12 cellular contexts compared by ENCODE assay signal in genomic region chr11:61345170-61345610, GRCh38. TPM values are rescaled to one million over a fixed set of nuclear protein-coding genes. Genes with fewer than 3 reads are reported as not detected.
DNase-seq lines count a peak whose midpoint lies in the region; ATAC-seq and TF ChIP-seq lines count a peak whose summit lies in the region.
"Had no signal": no experiment of that assay in that cellular context is flagged by ENCODE, and none has a peak within 500 bp of the region (broad histone marks: within the 10 kb centered on the region; RNA-seq: fewer than 3 reads in every experiment).

No MANE protein-coding gene starts in this region.

- TF ChIP-seq CTCF in SK-N-SH (IDR thresholded peaks at IDR 0.05) = no peak
- no peak for TF ChIP-seq CTCF in upper lobe of right lung (IDR thresholded peaks at IDR 0.05)
- TF ChIP-seq CTCF in esophagus squamous epithelium (IDR thresholded peaks at IDR 0.05) = no peak

- H3K9me3 ChIP-seq in SK-N-SH (no peaks in the 10 kb centered on the region), upper lobe of right lung (no peaks in the 10 kb centered on the region), esophagus squamous epithelium (no peaks in the 10 kb centered on the region)

- no peak for ATAC-seq in upper lobe of right lung

- POLR2A ChIA-PET in SK-N-SH (lab: Yijun Ruan, JAX) = interaction anchor here (0.8 to 2.8 kb wide), 7 partner anchors 9 to 84 kb away, joined by 3 to 57 read pairs (median 5); partner anchors contain the start of genes CPSF7, CYB561A3, SDHAF2 and TMEM138

- no peak overlapping the region for H3K9ac ChIP-seq in SK-N-SH

- H3K9me2 ChIP-seq in SK-N-SH = no peaks in the 10 kb centered on the region

- H2AFZ ChIP-seq in SK-N-SH (ENCODE audit: low read depth) = no peak overlapping the region

- H3K79me2 ChIP-seq in SK-N-SH (ENCODE audit: insufficient read depth) = no peaks in the 10 kb centered on the region

- no peak for TF ChIP-seq RAD21 in SK-N-SH (IDR thresholded peaks at IDR 0.05; ENCODE audit: low read length)

- no peak for TF ChIP-seq POLR2A in esophagus squamous epithelium (IDR thresholded peaks at IDR 0.05)

- H3K27me3 ChIP-seq in SK-N-SH (ENCODE audit: insufficient read depth) = no peaks in the 10 kb centered on the region
- no peaks in the 10 kb centered on the region for H3K27me3 ChIP-seq in upper lobe of right lung
- H3K27me3 ChIP-seq in esophagus squamous epithelium = no peaks in the 10 kb centered on the region

- H3K27ac ChIP-seq in SK-N-SH (ENCODE audit: low read depth in 2 of 2, low read length in 1 of 2) (peak overlapping the region in 1 of 2 experiments; percentile 89; a peak in 2 of 4 replicates), upper lobe of right lung (peak overlapping the region; percentile 19), esophagus squamous epithelium (peak overlapping the region in 2 of 4 donors; percentile 2 to 39)
- H3K27ac ChIP-seq: 22Rv1 had no signal

- peaks cover 0 to 29% of the 10 kb centered on the region in 2 experiments; a peak in 1 of 4 replicates for H3K4me1 ChIP-seq in SK-N-SH (ENCODE audit: control insufficient read depth in 1 of 2, insufficient read depth in 2 of 2, low read depth in 1 of 2, low read length in 1 of 2)
- no peaks in the 10 kb centered on the region for H3K4me1 ChIP-seq in upper lobe of right lung
- peaks cover 0 to 22% (median 7%) of the 10 kb centered on the region in 3 donors for H3K4me1 ChIP-seq in esophagus squamous epithelium

- no peaks in the 10 kb centered on the region for H4K20me1 ChIP-seq in SK-N-SH (ENCODE audit: insufficient read depth)

- CTCF ChIA-PET in SK-N-SH (lab: Yijun Ruan, JAX) = interaction anchor here (0.7 to 4.0 kb wide), 6 partner anchors 9 to 47 kb away, joined by 4 to 24 read pairs (median 8); partner anchors contain the start of gene TMEM216

- DNase-seq in DMS 273 (lab: John Stamatoyannopoulos, UW; ENCODE audit: unreplicated experiment) (peak; percentile 69), DMS 273 treated with DMSO at 0.1 percent for 48 hours (lab: John Stamatoyannopoulos, UW) (no peak), SK-N-SH (peak; percentile 92), islet precursor cell (peak; percentile 71), upper lobe of right lung (no peak), NOMO-1 (lab: John Stamatoyannopoulos, UW; ENCODE audit: unreplicated experiment in 2 of 2) (no peak), esophagus squamous epithelium (lab: John Stamatoyannopoulos, UW) (no peak), 8988T (no peak)
- DNase-seq: central memory CD4-positive, alpha-beta T cell; NCI-H1930; stimulated activated naive CD4-positive, alpha-beta T cell treated with Interleukin-2 at 50 U/mL for 16 hours had no signal

- no CpG with 5 or more reads among the region's 4 CpGs for WGBS in SK-N-SH (ENCODE audit: low lambda C conversion rate)
- WGBS in esophagus squamous epithelium, 2 donors = 20% methylated on average over 1 of the region's 4 CpGs; no CpG with 5 or more reads in 1 of the 2 donors

- no peaks in the 10 kb centered on the region for H3F3A ChIP-seq in SK-N-SH (replicated peaks; ENCODE audit: insufficient read depth)

- H3K4me3 ChIP-seq in SK-N-SH (ENCODE audit: low read depth in 2 of 2, low read length in 1 of 2) (no peak overlapping the region), upper lobe of right lung (no peak overlapping the region), esophagus squamous epithelium (no peak overlapping the region)

- H3K36me3 ChIP-seq in SK-N-SH (replicated peaks in 1 of 2; ENCODE audit: control insufficient read depth in 1 of 2, insufficient read depth in 2 of 2, low read length in 1 of 2) (peaks cover 0 to 43% of the 10 kb centered on the region in 2 experiments), upper lobe of right lung (peaks cover 17% of the 10 kb centered on the region), esophagus squamous epithelium (peaks cover 0 to 71% (median 16%) of the 10 kb centered on the region in 3 donors)

- H3K4me2 ChIP-seq in SK-N-SH = no peak overlapping the region

- peak in 1 of 2 experiments; percentile 53; a peak in 1 of 4 replicates for TF ChIP-seq EP300 in SK-N-SH (IDR thresholded peaks at IDR 0.05; ENCODE audit: borderline replicate concordance in 1 of 2, low read depth in 1 of 2, low read length in 1 of 2)

- intact Hi-C loops in upper lobe of right lung (cut with DNase I) (no loop called here), esophagus squamous epithelium (cut with DNase I) (no loop called here)

TF ChIP-seq in SK-N-SH, 30 proteins besides CTCF, POLR2A, EP300 and RAD21:
- no peak for TF ChIP-seq RXRA (IDR thresholded peaks at IDR 0.05; ENCODE audit: borderline replicate concordance, low read depth)
- no peak for TF ChIP-seq POLR2AphosphoS5 (IDR thresholded peaks at IDR 0.05; ENCODE audit: low read depth, low read length)
- TF ChIP-seq RCOR1 (IDR thresholded peaks at IDR 0.05; ENCODE audit: low read length) = 0 out of 2 replicates have a peak, but pooled peaks have one; percentile 22
- no peak for TF ChIP-seq SIN3A (IDR thresholded peaks at IDR 0.05; ENCODE audit: borderline replicate concordance, low read depth, low read length)
- TF ChIP-seq MXI1 (IDR thresholded peaks at IDR 0.05; ENCODE audit: low read depth, low read length) = peak; percentile 96
- TF ChIP-seq CHD2 (IDR thresholded peaks at IDR 0.05; ENCODE audit: low read length, partially characterized antibody) = peak; percentile 54
- no peak for TF ChIP-seq REST (IDR thresholded peaks at IDR 0.05; ENCODE audit: low read depth, low read length)
- no peak for TF ChIP-seq NFIC (IDR thresholded peaks at IDR 0.05; ENCODE audit: borderline replicate concordance)
- TF ChIP-seq TAF1 (IDR thresholded peaks at IDR 0.05; ENCODE audit: borderline replicate concordance, low read depth, low read length) = no peak
- TF ChIP-seq JUND (IDR thresholded peaks at IDR 0.05) = no peak
- no peak for TF ChIP-seq FOSL2 (IDR thresholded peaks at IDR 0.05; ENCODE audit: borderline replicate concordance, low read depth)
- TF ChIP-seq FOXJ3 (CRISPR knock-in tag; IDR thresholded peaks at IDR 0.05) = peak; percentile 47; the same call in 1 of the 2 replicates
- no peak for TF ChIP-seq TEAD4 (IDR thresholded peaks at IDR 0.05; ENCODE audit: borderline replicate concordance, insufficient read depth)

RNA-seq across cellular contexts. Expression of gene TKFC, which starts 12.2 kb away (rescaled TPM):
- polyA plus RNA-seq in SK-N-SH (2012; rRNA removed) = 71.0 and 72.0 TPM in 2 replicates
- polyA plus RNA-seq in SK-N-SH (2012; cell fraction: cytosol; rRNA removed) = 20.5 and 34.1 TPM in 2 replicates
- 253 and 263 TPM in 2 replicates for polyA plus RNA-seq in SK-N-SH (2012; cell fraction: nucleus; rRNA removed)
- total RNA-seq in upper lobe of right lung (32.1 TPM), esophagus squamous epithelium (10 to 100 TPM; 19.8 to 29.2 (median 26.4) TPM)

RNA-seq across cellular contexts. Expression of gene DDB1, which starts 12.3 kb away (rescaled TPM):
- 170 and 224 TPM in 2 replicates for polyA plus RNA-seq in SK-N-SH (2012; rRNA removed)
- polyA plus RNA-seq in SK-N-SH (2012; cell fraction: cytosol; rRNA removed) = 165 and 169 TPM in 2 replicates
- polyA plus RNA-seq in SK-N-SH (2012; cell fraction: nucleus; rRNA removed) = 146 and 236 TPM in 2 replicates
- total RNA-seq in upper lobe of right lung = 126 TPM
- 100 to 1,000 TPM in 3 of 4 donors, 10 to 100 TPM in 1; 98.9 to 146 (median 127) TPM for total RNA-seq in esophagus squamous epithelium

RNA-seq across cellular contexts. Expression of gene CYB561A3, which starts 16.5 kb away (rescaled TPM):
- polyA plus RNA-seq in SK-N-SH (2012; rRNA removed) = 70.0 and 76.4 TPM in 2 replicates
- 36.7 and 53.0 TPM in 2 replicates for polyA plus RNA-seq in SK-N-SH (2012; cell fraction: cytosol; rRNA removed)
- 104 and 111 TPM in 2 replicates for polyA plus RNA-seq in SK-N-SH (2012; cell fraction: nucleus; rRNA removed)
- 50.3 TPM for total RNA-seq in upper lobe of right lung
- total RNA-seq in esophagus squamous epithelium = 10 to 100 TPM; 23.9 to 44.3 (median 27.9) TPM

RNA-seq across cellular contexts. Expression of gene TMEM138, which starts 17.0 kb away (rescaled TPM):
- 82.2 and 129 TPM in 2 replicates for polyA plus RNA-seq in SK-N-SH (2012; rRNA removed)
- 85.3 and 88.5 TPM in 2 replicates for polyA plus RNA-seq in SK-N-SH (2012; cell fraction: cytosol; rRNA removed)
- 126 and 177 TPM in 2 replicates for polyA plus RNA-seq in SK-N-SH (2012; cell fraction: nucleus; rRNA removed)
- total RNA-seq in upper lobe of right lung = 46.3 TPM
- 10 to 100 TPM; 14.6 to 28.1 (median 20.7) TPM for total RNA-seq in esophagus squamous epithelium

RNA-seq across cellular contexts. Expression of gene TMEM216, which starts 47.2 kb away (rescaled TPM):
- 16.8 and 20.6 TPM in 2 replicates for polyA plus RNA-seq in SK-N-SH (2012; rRNA removed)
- 16.1 and 18.2 TPM in 2 replicates for polyA plus RNA-seq in SK-N-SH (2012; cell fraction: cytosol; rRNA removed)
- 10.8 and 11.9 TPM in 2 replicates for polyA plus RNA-seq in SK-N-SH (2012; cell fraction: nucleus; rRNA removed)
- total RNA-seq in upper lobe of right lung (9.3 TPM), esophagus squamous epithelium (10 to 100 TPM in 2 of 4 donors, 1 to 10 TPM in 2; 4.4 to 22.7 (median 11.6) TPM)

Comparison
In these comparisons a context has a peak if more than half of its experiments do, and no peak if none do; other contexts are left out.
1. DNase-seq: peak in DMS 273 (single experiment), SK-N-SH (single experiment) and islet precursor cell (single experiment); none in DMS 273 treated with DMSO at 0.1 percent for 48 hours (single experiment), upper lobe of right lung (single experiment), NOMO-1 (0 of 2), esophagus squamous epithelium (single experiment) and 8988T (single experiment).